14 cellular contexts compared by ENCODE assay signal in genomic region chr2:33777791-33778190, GRCh38.
"Had no signal": no experiment of that assay in that cellular context is flagged by ENCODE, and none has a peak within 500 bp of the region (broad histone marks: within the 10 kb centered on the region; RNA-seq: fewer than 3 reads in every experiment).

No MANE protein-coding gene starts in this region.

- H3K27ac ChIP-seq: coronary artery, heart left ventricle, stomach had no signal

- H3K27me3 ChIP-seq: heart left ventricle, stomach had no signal

- H3K4me3 ChIP-seq: coronary artery, heart left ventricle, stomach had no signal

- H3K36me3 Mint-ChIP-seq: naive thymus-derived CD4-positive, alpha-beta T cell had no signal

- DNase-seq: effector CD4-positive, alpha-beta T cell; endodermal cell; erythroblast; heart left ventricle; hippocampal formation; left colon; naive thymus-derived CD4-positive, alpha-beta T cell; right cardiac atrium; small intestine; stimulated activated CD4-positive, alpha-beta T cell treated with anti-CD3 and anti-CD28 coated beads, Interleukin-12 subunit alpha, Interleukin-12 subunit beta, amount 100 ng/mL, for 4 hours; stimulated activated naive CD4-positive, alpha-beta T cell; stomach; trophoblast cell had no signal

- H3K36me3 ChIP-seq: heart left ventricle, stomach had no signal

- H3K4me1 Mint-ChIP-seq: endodermal cell; naive thymus-derived CD4-positive, alpha-beta T cell had no signal

- H3K4me1 ChIP-seq: heart left ventricle, stomach had no signal

- ATAC-seq: heart left ventricle; left colon; naive thymus-derived CD4-positive, alpha-beta T cell; right cardiac atrium had no signal

- H3K4me3 Mint-ChIP-seq: endodermal cell; naive thymus-derived CD4-positive, alpha-beta T cell had no signal

- H3K27ac Mint-ChIP-seq: endodermal cell; naive thymus-derived CD4-positive, alpha-beta T cell had no signal
